ENCODE assay signal across 10 cellular contexts in the genomic region with DNA sequence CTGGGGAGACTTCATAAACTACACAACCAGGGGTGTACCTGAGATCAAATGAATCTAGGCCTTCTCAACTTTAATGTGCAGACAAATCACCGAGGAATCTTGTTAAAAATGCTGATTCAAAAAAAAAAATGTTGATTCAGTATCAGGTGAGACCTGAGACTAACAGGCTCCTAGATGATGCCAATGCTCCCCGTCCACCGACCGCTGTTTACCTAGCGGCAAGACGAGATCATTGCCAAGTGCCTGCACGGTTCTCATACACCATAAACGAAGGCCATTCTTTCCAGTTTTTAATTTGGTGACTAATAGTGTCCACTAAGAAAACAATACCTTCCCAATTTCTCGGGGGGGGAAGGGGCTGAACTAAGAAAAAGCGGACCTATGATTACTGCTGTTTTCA. TPM values are rescaled to one million over a fixed set of nuclear protein-coding genes. Genes with fewer than 3 reads are reported as not detected.
DNase-seq lines count a peak whose midpoint lies in the region; ATAC-seq and TF ChIP-seq lines count a peak whose summit lies in the region.
"Had no signal": no experiment of that assay in that cellular context is flagged by ENCODE, and none has a peak within 500 bp of the region (broad histone marks: within the 10 kb centered on the region; RNA-seq: fewer than 3 reads in every experiment).

No MANE protein-coding gene starts in this region.

- H3K36me3 ChIP-seq in HUES48 (ENCODE audit: control insufficient read depth, insufficient read depth, low read length) (no peaks in the 10 kb centered on the region), mesenchymal stem cell (ENCODE audit: control insufficient read depth in 1 of 2, insufficient read depth in 2 of 2, low read depth in 1 of 2, low read length in 2 of 2) (no peaks in the 10 kb centered on the region), aorta (ENCODE audit: control insufficient read depth in 1 of 2, insufficient read depth in 2 of 2, low read length in 1 of 2) (no peaks in the 10 kb centered on the region)
- H3K36me3 ChIP-seq: brain microvascular endothelial cell had no signal

- H2BK15ac ChIP-seq in mesenchymal stem cell (ENCODE audit: low read depth, poor library complexity, severe bottlenecking): no peak overlapping the region

- no peaks in the 10 kb centered on the region for H3K36me3 Mint-ChIP-seq in WTC11

- TF ChIP-seq CTCF in WTC11 (IDR thresholded peaks at IDR 0.05): no peak

- no peak overlapping the region for H3K14ac ChIP-seq in mesenchymal stem cell (ENCODE audit: low read length in 2 of 2)

- H3K9me3 ChIP-seq in HUES48 (ENCODE audit: control insufficient read depth, insufficient read depth, low read length) (no peaks in the 10 kb centered on the region), mesenchymal stem cell (ENCODE audit: control insufficient read depth, low read length) (no peaks in the 10 kb centered on the region), aorta (ENCODE audit: control insufficient read depth, low read length) (no peaks in the 10 kb centered on the region)
- H3K9me3 ChIP-seq: testis had no signal

- no peak overlapping the region for H2AFZ ChIP-seq in mesenchymal stem cell (ENCODE audit: low read depth, low read length)

- CTCF ChIA-PET in WTC11 (lab: Charles Lee): interaction anchor here (1.1 kb wide), 1 partner anchor 490 kb away, joined by 4 read pairs; no protein-coding TSS in a partner anchor

- peaks cover 8% of the 10 kb centered on the region for H3K79me1 ChIP-seq in mesenchymal stem cell (replicated peaks; ENCODE audit: low read length, poor library complexity, severe bottlenecking)

- H3K4me1 ChIP-seq in HUES48 (ENCODE audit: control insufficient read depth, insufficient read depth, low read length) (peaks cover 58% of the 10 kb centered on the region), mesenchymal stem cell (ENCODE audit: control insufficient read depth, insufficient read depth, low read depth, low read length) (peaks cover 9% of the 10 kb centered on the region), aorta (ENCODE audit: control insufficient read depth in 1 of 2, insufficient read depth in 2 of 2, low read length in 2 of 2) (no peaks in the 10 kb centered on the region)
- H3K4me1 ChIP-seq: testis had no signal

- H4K8ac ChIP-seq in mesenchymal stem cell (ENCODE audit: low read length): no peak overlapping the region

- intact Hi-C loops in aorta (cut with DNase I): loop anchor here (5.0 to 10.0 kb wide), 5 partner anchors 87 to 250 kb away; partner anchors contain the start of genes GPR176 (in 1 of the 2) and SRP14 (in 1 of the 2)

- H3K27ac ChIP-seq in HUES48 (ENCODE audit: low read depth, low read length): peak overlapping the region; percentile 63
- no peak overlapping the region for H3K27ac ChIP-seq in mesenchymal stem cell (ENCODE audit: low read length, poor library complexity, severe bottlenecking)
- no peak overlapping the region for H3K27ac ChIP-seq in aorta (ENCODE audit: low read depth in 1 of 2, low read length in 2 of 2)
- H3K27ac ChIP-seq: brain microvascular endothelial cell, testis had no signal

- H3K27me3 ChIP-seq in HUES48 (ENCODE audit: control insufficient read depth, insufficient read depth, low read length) (no peaks in the 10 kb centered on the region), mesenchymal stem cell (ENCODE audit: control insufficient read depth in 1 of 2, insufficient read depth in 1 of 2, low read length in 2 of 2) (no peaks in the 10 kb centered on the region), aorta (ENCODE audit: control insufficient read depth in 1 of 2, insufficient read depth in 2 of 2, low read length in 1 of 2) (no peaks in the 10 kb centered on the region)
- H3K27me3 ChIP-seq: brain microvascular endothelial cell, testis had no signal

- H2BK120ac ChIP-seq in mesenchymal stem cell (ENCODE audit: low read depth, low read length): no peak overlapping the region

- H3K9ac ChIP-seq in HUES48 (ENCODE audit: low read depth, low read length) (no peak overlapping the region), mesenchymal stem cell (ENCODE audit: low read length) (peak overlapping the region; percentile 95)

- peaks cover 8% of the 10 kb centered on the region for H3K9me3 Mint-ChIP-seq in WTC11

- peak overlapping the region; percentile 37; the same call in 1 of the 2 replicates for H3K27ac Mint-ChIP-seq in WTC11
- H3K27ac Mint-ChIP-seq: activated CD8-positive, alpha-beta memory T cell treated with anti-CD3 and anti-CD28 coated beads, Interleukin-2, amount 10 ng/mL, durations not matched to agents 7 days and 5 days had no signal

- peaks cover 73% of the 10 kb centered on the region for H3K4me1 Mint-ChIP-seq in WTC11

- ATAC-seq in WTC11 (no peak), aorta (ENCODE audit: low FRiP score) (no peak), GM18868 (IDR thresholded peaks at IDR 0.05; ENCODE audit: unreplicated experiment) (no peak)
- ATAC-seq: activated CD8-positive, alpha-beta memory T cell treated with anti-CD3 and anti-CD28 coated beads, Interleukin-2, amount 10 ng/mL, durations not matched to agents 7 days and 5 days had no signal

- H3K23ac ChIP-seq in mesenchymal stem cell (ENCODE audit: low read length in 2 of 2): no peak overlapping the region

- peak overlapping the region in 1 of 2 experiments; percentile 31 for H2BK12ac ChIP-seq in mesenchymal stem cell (ENCODE audit: low read length in 2 of 2)

- H3K4me3 ChIP-seq in HUES48 (ENCODE audit: low read depth, low read length) (peak overlapping the region; percentile 8; the same call in 1 of the 2 replicates), mesenchymal stem cell (ENCODE audit: insufficient read depth in 1 of 2, low read depth in 1 of 2, low read length in 2 of 2) (no peak overlapping the region), aorta (ENCODE audit: low read length in 2 of 2) (no peak overlapping the region)
- H3K4me3 ChIP-seq: testis had no signal

- H3K27me3 Mint-ChIP-seq in WTC11 (ENCODE audit: low read depth): no peaks in the 10 kb centered on the region
- H3K27me3 Mint-ChIP-seq: activated CD8-positive, alpha-beta memory T cell treated with anti-CD3 and anti-CD28 coated beads, Interleukin-2, amount 10 ng/mL, durations not matched to agents 7 days and 5 days had no signal

- peak overlapping the region; percentile 79 for H3K4me3 Mint-ChIP-seq in WTC11

- no peak overlapping the region for H3K18ac ChIP-seq in mesenchymal stem cell (ENCODE audit: low read depth in 1 of 2, low read length in 2 of 2)

- no peak overlapping the region for H3K4me2 ChIP-seq in mesenchymal stem cell (ENCODE audit: low read length, poor library complexity, severe bottlenecking)

- POLR2A ChIA-PET in WTC11 (lab: Charles Lee): interaction anchor here (1.0 kb wide), 1 partner anchor 205 kb away, joined by 3 read pairs; the partner anchor contains the start of gene THBS1

- 72% methylated on average over 9 of the region's 10 CpGs for WGBS in mesenchymal stem cell
- 78 to 81% methylated on average over 10 of the region's 10 CpGs for WGBS in aorta, 2 donors

- DNase-seq in COLO668 (lab: John Stamatoyannopoulos, UW; ENCODE audit: unreplicated experiment) (peak; percentile 38), WTC11 (ENCODE audit: low spot score) (no peak), mesenchymal stem cell (no peak), aorta (no peak)
- DNase-seq in stimulated activated CD4-positive, alpha-beta T cell treated with anti-CD3 and anti-CD28 coated beads, Interleukin-4, amount 100 ng/mL, for 1 hour: no peak
- DNase-seq: activated CD8-positive, alpha-beta memory T cell treated with anti-CD3 and anti-CD28 coated beads, Interleukin-2, amount 10 ng/mL, durations not matched to agents 7 days and 5 days; brain microvascular endothelial cell; testis had no signal

- H2AK5ac ChIP-seq in mesenchymal stem cell (ENCODE audit: low read length, severe bottlenecking): no peak overlapping the region

- H4K91ac ChIP-seq in mesenchymal stem cell (ENCODE audit: low read length): no peak overlapping the region

- H2BK5ac ChIP-seq in mesenchymal stem cell (ENCODE audit: low read depth, low read length, poor library complexity, severe bottlenecking): no peak overlapping the region

- H3K4ac ChIP-seq in mesenchymal stem cell (ENCODE audit: low read depth in 1 of 2, low read length in 2 of 2): no peak overlapping the region

TF ChIP-seq in WTC11, 78 proteins besides CTCF, POLR2A, EP300 and RAD21 (continues in another document):
- TF ChIP-seq E2F1 (CRISPR knock-in tag; IDR thresholded peaks at IDR 0.05) (no peak), ATF1 (CRISPR knock-in tag; IDR thresholded peaks at IDR 0.05) (no peak), ZNF219 (CRISPR knock-in tag; IDR thresholded peaks at IDR 0.05; ENCODE audit: borderline replicate concordance) (no peak), RELA (CRISPR knock-in tag; IDR thresholded peaks at IDR 0.05; ENCODE audit: borderline replicate concordance) (no peak), TEAD1 (CRISPR knock-in tag; IDR thresholded peaks at IDR 0.05) (no peak)
- TF ChIP-seq, protein P1, sequence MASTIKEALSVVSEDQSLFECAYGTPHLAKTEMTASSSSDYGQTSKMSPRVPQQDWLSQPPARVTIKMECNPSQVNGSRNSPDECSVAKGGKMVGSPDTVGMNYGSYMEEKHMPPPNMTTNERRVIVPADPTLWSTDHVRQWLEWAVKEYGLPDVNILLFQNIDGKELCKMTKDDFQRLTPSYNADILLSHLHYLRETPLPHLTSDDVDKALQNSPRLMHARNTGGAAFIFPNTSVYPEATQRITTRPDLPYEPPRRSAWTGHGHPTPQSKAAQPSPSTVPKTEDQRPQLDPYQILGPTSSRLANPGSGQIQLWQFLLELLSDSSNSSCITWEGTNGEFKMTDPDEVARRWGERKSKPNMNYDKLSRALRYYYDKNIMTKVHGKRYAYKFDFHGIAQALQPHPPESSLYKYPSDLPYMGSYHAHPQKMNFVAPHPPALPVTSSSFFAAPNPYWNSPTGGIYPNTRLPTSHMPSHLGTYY (CRISPR knock-in tag; IDR thresholded peaks at IDR 0.05): no peak

RNA-seq across cellular contexts. Expression of gene FSIP1, which starts 2.5 kb away (rescaled TPM):
- total RNA-seq in WTC11 (2021): 0.55 to 0.61 TPM (median 0.60 TPM) in 3 replicates
- polyA plus RNA-seq in mesenchymal stem cell (2013, experiment 1 of 2): 0.41 TPM
- 0.42 TPM for polyA plus RNA-seq in mesenchymal stem cell (2013, experiment 2 of 2)
- 1 to 10 TPM; 1.2 TPM for total RNA-seq in aorta
- polyA plus RNA-seq in aorta: 1 to 10 TPM in 1 of 2 donors, not detected in 1; 1.2 TPM
